ENCODE assay signal across 10 cellular contexts in the genomic region with DNA sequence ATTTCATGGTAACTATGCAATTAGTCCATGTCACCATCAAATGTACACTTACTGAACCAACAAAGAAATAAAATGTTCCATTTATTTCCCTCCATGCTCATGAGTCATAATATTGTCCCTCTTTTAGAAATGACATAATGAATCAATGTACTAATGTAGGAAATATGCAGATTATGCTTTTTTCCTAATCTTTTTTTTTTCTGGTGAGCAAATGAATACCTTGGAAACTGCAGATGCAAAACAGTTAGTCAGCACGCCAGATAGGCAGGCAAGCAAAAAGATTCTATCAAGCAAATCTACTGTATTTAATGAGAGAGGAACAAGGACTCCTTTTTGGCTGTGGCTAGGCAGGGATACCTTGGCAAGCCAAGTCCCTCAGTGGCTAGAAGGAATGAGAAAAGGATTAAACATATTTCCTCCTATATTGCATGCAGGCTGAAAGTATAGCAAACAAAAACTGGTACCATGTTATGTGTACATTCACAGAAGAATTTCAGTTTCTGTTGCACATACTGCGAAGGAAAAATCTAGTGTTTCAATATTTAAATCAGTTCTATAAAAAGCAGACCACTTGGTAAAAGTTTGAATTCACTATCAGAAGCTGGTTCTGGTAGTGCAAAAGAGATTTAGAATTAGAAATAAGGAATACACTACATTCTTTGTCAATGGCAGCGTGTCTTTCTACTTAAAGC.
DNase-seq lines count a peak whose midpoint lies in the region; ATAC-seq and TF ChIP-seq lines count a peak whose summit lies in the region.
"Had no signal": no experiment of that assay in that cellular context is flagged by ENCODE, and none has a peak within 500 bp of the region (broad histone marks: within the 10 kb centered on the region; RNA-seq: fewer than 3 reads in every experiment).

No MANE protein-coding gene starts in this region.

- CTCF ChIA-PET in HEK293T (lab: Yijun Ruan, JAX), result no interaction called here

- POLR2A ChIA-PET in HEK293T (lab: Yijun Ruan, JAX), result no interaction called here

- peak; percentile 70 for DNase-seq in AG08395 (ENCODE audit: low spot score)
- DNase-seq in NCI-H69 (lab: John Stamatoyannopoulos, UW), result peak; percentile 10
- peak; percentile 41 for DNase-seq in fibroblast of gingiva (ENCODE audit: low read depth)
- no peak for DNase-seq in HEK293T (ENCODE audit: extremely low spot score)
- no peak for DNase-seq in globus pallidus (ENCODE audit: low spot score)
- DNase-seq in activated CD8-positive, alpha-beta memory T cell treated with anti-CD3 and anti-CD28 coated beads, Interleukin-2, amount 50 U/mL, for 4 hours, result no peak
- no peak for DNase-seq in NCI-H446 (lab: John Stamatoyannopoulos, UW)
- DNase-seq: NCI-H510A, occipital lobe had no signal

- peak; percentile 90 for ATAC-seq in GM21526 (IDR thresholded peaks at IDR 0.05; ENCODE audit: low FRiP score, unreplicated experiment)

TF ChIP-seq in HEK293T, 16 proteins besides CTCF, POLR2A, EP300 and RAD21:
- TF ChIP-seq SUZ12 (IDR thresholded peaks at IDR 0.05) (no peak), FOXM1 (IDR thresholded peaks at IDR 0.05; ENCODE audit: borderline replicate concordance) (no peak), HDGF (IDR thresholded peaks at IDR 0.05; ENCODE audit: borderline replicate concordance) (no peak), FOXA1 (IDR thresholded peaks at IDR 0.05) (no peak), ARNT (IDR thresholded peaks at IDR 0.05) (no peak), FOXK2 (IDR thresholded peaks at IDR 0.05) (no peak), NFRKB (IDR thresholded peaks at IDR 0.05) (no peak), SP1 (IDR thresholded peaks at IDR 0.05) (no peak), LEF1 (IDR thresholded peaks at IDR 0.05; ENCODE audit: borderline replicate concordance) (no peak), ELF4 (IDR thresholded peaks at IDR 0.05) (no peak), BHLHE40 (IDR thresholded peaks at IDR 0.05; ENCODE audit: borderline replicate concordance) (no peak), ZNF384 (IDR thresholded peaks at IDR 0.05) (no peak)

Comparison
In these comparisons a context has a peak if more than half of its experiments do, and no peak if none do; other contexts are left out.
1. DNase-seq: peak in AG08395 (single experiment), NCI-H69 (single experiment) and fibroblast of gingiva (single experiment); none in HEK293T (single experiment), globus pallidus (single experiment), activated CD8-positive, alpha-beta memory T cell treated with anti-CD3 and anti-CD28 coated beads, Interleukin-2, amount 50 U/mL, for 4 hours (single experiment) and NCI-H446 (0 of 2).